8 cellular contexts compared by ENCODE assay signal in the genomic region with DNA sequence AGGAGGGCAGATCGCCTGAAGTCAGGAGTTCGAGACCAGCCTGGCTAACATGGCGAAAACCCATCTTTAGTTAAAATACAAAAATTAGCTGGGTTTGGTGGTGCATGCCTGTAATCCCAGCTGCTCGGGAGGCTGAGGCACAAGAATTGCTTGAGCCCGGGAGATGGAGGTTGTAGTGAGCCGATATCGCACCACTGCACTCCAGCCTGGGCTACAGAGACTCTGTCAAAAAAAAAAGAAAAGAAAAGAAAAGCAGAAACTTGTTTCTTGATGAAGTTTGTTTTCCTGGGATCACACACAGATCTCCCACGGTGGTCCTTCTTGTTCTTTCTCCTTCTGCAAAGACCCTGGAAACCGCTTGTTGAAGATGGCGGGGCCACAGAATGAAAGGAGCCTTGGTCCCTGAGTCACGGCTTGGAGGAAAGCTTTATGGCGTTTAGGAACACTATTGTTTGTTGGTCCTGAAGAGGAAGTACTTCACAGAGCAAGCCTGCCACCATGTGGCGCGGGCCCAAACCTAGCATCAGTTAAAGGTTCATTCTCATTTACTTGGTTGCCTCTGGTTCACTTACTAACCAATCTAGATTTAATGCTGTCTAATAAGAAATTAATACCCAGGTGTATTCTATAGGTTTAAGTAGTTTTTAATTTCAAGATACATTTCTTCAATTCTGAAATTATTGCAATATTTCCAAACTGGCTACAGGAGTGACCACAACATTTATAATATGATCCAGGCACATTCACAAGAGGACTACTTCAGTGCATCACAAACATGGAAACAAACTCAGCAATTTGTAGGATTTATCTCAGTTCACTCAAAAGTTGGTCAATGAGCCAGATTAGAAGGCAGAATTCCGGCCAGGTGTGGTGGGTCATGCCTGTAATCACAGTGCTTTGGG. TPM values are rescaled to one million over a fixed set of nuclear protein-coding genes. Genes with fewer than 3 reads are reported as not detected.
A peak's percentile ranks its signal among the peaks of the same experiment; 100 is the strongest.
DNase-seq lines count a peak whose midpoint lies in the region; ATAC-seq lines count a peak whose summit lies in the region.

No MANE protein-coding gene starts in this region.

- H3K9ac ChIP-seq in endocrine pancreas (ENCODE audit: control insufficient read depth, insufficient read depth, low read length): no peak overlapping the region

- no peaks in the 10 kb centered on the region for H3K36me3 ChIP-seq in endocrine pancreas (ENCODE audit: control insufficient read depth, insufficient read depth, low read length)

- H3K9me3 ChIP-seq in endocrine pancreas (ENCODE audit: control insufficient read depth, low read length) (no peaks in the 10 kb centered on the region), mononuclear cell (ENCODE audit: low read depth, low read length) (no peaks in the 10 kb centered on the region)

- H3K4me1 ChIP-seq in endocrine pancreas (ENCODE audit: control insufficient read depth, insufficient read depth, low read length) (no peaks in the 10 kb centered on the region), mononuclear cell (ENCODE audit: insufficient read depth, low read length) (peaks cover 21% of the 10 kb centered on the region)

- H3K27me3 ChIP-seq in endocrine pancreas (ENCODE audit: control insufficient read depth, insufficient read depth, low read length) (no peaks in the 10 kb centered on the region), mononuclear cell (ENCODE audit: insufficient read depth, low read length) (no peaks in the 10 kb centered on the region)

- in situ Hi-C loops in Caki2 (cut with HindIII; ENCODE audit: low pct_unique_long_range_greater_than_20kb, low sequenced_read_pairs): no loop called here

- peak; percentile 97 for ATAC-seq in GM21447 (IDR thresholded peaks at IDR 0.05; ENCODE audit: unreplicated experiment)

- H3K4me3 ChIP-seq in endocrine pancreas (ENCODE audit: control insufficient read depth, insufficient read depth, low read length) (peak overlapping the region; percentile 56), mononuclear cell (ENCODE audit: low read length) (peak overlapping the region; percentile 34)

- DNase-seq in Caki2 (ENCODE audit: low read depth) (peak; percentile 59), HuH-7 (ENCODE audit: low spot score) (peak; percentile 69), NOMO-1 treated with dmso at 0.1 percent for 144 hours (lab: John Stamatoyannopoulos, UW; ENCODE audit: unreplicated experiment) (peak; percentile 84)
- peak; percentile 35 to 44 (median 44) for DNase-seq in activated CD8-positive, alpha-beta memory T cell treated with anti-CD3 and anti-CD28 coated beads for 48 hours (ENCODE audit: low read depth in 2 of 3, low spot score in 2 of 3)
- DNase-seq in stimulated activated CD8-positive, alpha-beta memory T cell treated with anti-CD3 and anti-CD28 coated beads, Interleukin-15, amount 100 ng/mL, for 4 hours (ENCODE audit: low read depth in 2 of 2): peak; percentile 50 to 63

RNA-seq across cellular contexts. Expression of gene ARL11, which starts 21.3 kb away (rescaled TPM):
- 0.06 TPM in 1 of 2 replicates, not detected in the other for total RNA-seq in Caki2 (2014; rRNA removed; shearing (Covaris generic); ENCODE audit: low replicate concordance)
- total RNA-seq in mononuclear cell: 1.3 TPM

RNA-seq across cellular contexts. Expression of gene RCBTB1, which starts 21.6 kb away (rescaled TPM):
- total RNA-seq in Caki2 (2014; rRNA removed; shearing (Covaris generic); ENCODE audit: low replicate concordance): 0.91 and 1.7 TPM in 2 replicates
- total RNA-seq in mononuclear cell: 19.0 TPM

Comparison
In these comparisons a context has a peak if more than half of its experiments do, and no peak if none do; other contexts are left out.
1. Peak in every context shown above with its lines: DNase-seq, ATAC-seq and H3K4me3 ChIP-seq.